ENCODE assay signal across 8 cellular contexts in genomic region chr2:55268907-55269611, GRCh38. TPM values are rescaled to one million over a fixed set of nuclear protein-coding genes. Genes with fewer than 3 reads are reported as not detected.
A peak's percentile ranks its signal among the peaks of the same experiment; 100 is the strongest.
DNase-seq lines count a peak whose midpoint lies in the region; ATAC-seq and TF ChIP-seq lines count a peak whose summit lies in the region.

Gene MTIF2 (minus strand): TSS chr2:55269231. CDS start chr2:55263858, 5,373 bp downstream.

- TF ChIP-seq CTCF in PC-9 (conservative IDR thresholded peaks at IDR 0.05): no peak

- peak within 1 kb of the TSS; percentile 92 for H3K4me2 ChIP-seq in PC-9

- CTCF ChIA-PET in PC-9 (lab: Charles Lee): no interaction called here

- H3K9me2 ChIP-seq in PC-9 (ENCODE audit: insufficient read depth): no peaks in the 10 kb centered on the region

- H3K27ac ChIP-seq in PC-9: peak within 1 kb of the TSS; percentile 64

- H3K36me3 ChIP-seq in PC-9 (ENCODE audit: low read depth) (peaks cover 10% of the 10 kb centered on the region; the same call in 1 of the 2 replicates), mucosa of stomach (ENCODE audit: control insufficient read depth, insufficient read depth, low read length) (no peaks in the 10 kb centered on the region)

- ATAC-seq in GM21619 (IDR thresholded peaks at IDR 0.05; ENCODE audit: unreplicated experiment): peak; percentile 96

- intact Hi-C loops in PC-9 (cut with micrococcal nuclease; ENCODE audit: unreplicated experiment): loop anchor here (1.0 to 10.0 kb wide), 7 partner anchors 13 to 866 kb away; partner anchors contain the start of genes CFAP36, CLHC1, PPP4R3B and RPS27A

- DNase-seq in DMS53 treated with DMSO at 0.1 percent for 48 hours (lab: John Stamatoyannopoulos, UW; ENCODE audit: unreplicated experiment): peak; percentile 93
- peak; percentile 68 for DNase-seq in Jurkat, Clone E6-1 (ENCODE audit: low read depth, low spot score)
- peak; percentile 93 to 98 for DNase-seq in PC-9
- peak; percentile 86 for DNase-seq in activated T-cell treated with anti-CD3 and anti-CD28 coated beads, Interleukin-2, amount 50 U/mL, for 1 hour
- peak; percentile 95 to 96 for DNase-seq in erythroblast (lab: John Stamatoyannopoulos, UW)
- peak; percentile 78 to 79 for DNase-seq in stimulated activated CD8-positive, alpha-beta memory T cell treated with anti-CD3 and anti-CD28 coated beads, Interleukin-7, amount 100 ng/mL, for 1 hour (ENCODE audit: low read depth in 2 of 2)

- peaks cover 21% of the 10 kb centered on the region for H3K79me2 ChIP-seq in PC-9 (ENCODE audit: low read depth)

- peak within 1 kb of the TSS; percentile 95 for H2AFZ ChIP-seq in PC-9

- no peaks in the 10 kb centered on the region for H3K9me3 ChIP-seq in PC-9 (ENCODE audit: insufficient read depth, low read depth)
- H3K9me3 ChIP-seq in mucosa of stomach (ENCODE audit: control insufficient read depth, low read length): no peaks in the 10 kb centered on the region

- peaks cover 24% of the 10 kb centered on the region for H3F3A ChIP-seq in PC-9 (ENCODE audit: insufficient read depth, low read depth)

- H4K20me1 ChIP-seq in PC-9 (ENCODE audit: insufficient read depth): no peaks in the 10 kb centered on the region

- peak; percentile 89 for TF ChIP-seq POLR2A in erythroblast (IDR thresholded peaks at IDR 0.05; ENCODE audit: low read length)

- H3K27me3 ChIP-seq in PC-9 (ENCODE audit: insufficient read depth, low read depth) (no peaks in the 10 kb centered on the region), mucosa of stomach (ENCODE audit: control insufficient read depth, insufficient read depth, low read length) (no peaks in the 10 kb centered on the region)

- POLR2A ChIA-PET in PC-9 (lab: Charles Lee; ENCODE audit: unreplicated experiment): interaction anchor here (0.6 kb wide), 1 partner anchor 122 kb away, joined by 5 read pairs; no protein-coding TSS in a partner anchor

- H3K9ac ChIP-seq in mucosa of stomach (ENCODE audit: low read length): peak within 1 kb of the TSS; percentile 81

- peak within 1 kb of the TSS; percentile 74 for H3K4me3 ChIP-seq in Jurkat, Clone E6-1 (ENCODE audit: low read length)
- H3K4me3 ChIP-seq in PC-9 (peak within 1 kb of the TSS; percentile 85), mucosa of stomach (ENCODE audit: low read length) (peak within 1 kb of the TSS; percentile 80)

- TSS peak; percentile 81 for BruUV-seq in PC-9 (replicated peaks; lab: Mats Ljungman, UMichigan)

- H3K4me1 ChIP-seq in PC-9 (replicated peaks; ENCODE audit: insufficient read depth) (peaks cover 14% of the 10 kb centered on the region), mucosa of stomach (ENCODE audit: control insufficient read depth, insufficient read depth, low read length) (peaks cover 9% of the 10 kb centered on the region)

RNA-seq across cellular contexts. Expression of gene MTIF2, which starts in this region (rescaled TPM):
- 35.2 TPM for polyA plus RNA-seq in Jurkat, Clone E6-1 (2012; ENCODE audit: insufficient read depth, insufficient read length)
- total RNA-seq in PC-9 (2021): 44.6 and 52.0 TPM in 2 replicates

Comparison
In these comparisons a context has a peak if more than half of its experiments do, and no peak if none do; other contexts are left out.
1. Peak in every context shown above with its lines: DNase-seq, ATAC-seq, H3K4me3 ChIP-seq and H3K27ac ChIP-seq.